Comparison of ENCODE assay signal across 33 cellular contexts in genomic region chr3:164060923-164061322, GRCh38.
"Had no signal": no experiment of that assay in that cellular context is flagged by ENCODE, and none has a peak within 500 bp of the region (broad histone marks: within the 10 kb centered on the region; RNA-seq: fewer than 3 reads in every experiment).

No MANE protein-coding gene starts in this region.

- H3K4me1 ChIP-seq: adrenal gland, ascending aorta, body of pancreas, breast epithelium had no signal

- H3K27ac ChIP-seq: adrenal gland, ascending aorta, body of pancreas, brain microvascular endothelial cell, breast epithelium, cardiac muscle cell had no signal

- H3K9me3 ChIP-seq: adrenal gland, ascending aorta, body of pancreas, breast epithelium had no signal

- H3K4me3 ChIP-seq: adrenal gland, ascending aorta, body of pancreas, breast epithelium, cardiac muscle cell had no signal

- H3K36me3 ChIP-seq: adrenal gland, ascending aorta, brain microvascular endothelial cell, breast epithelium, cardiac muscle cell had no signal

- DNase-seq: activated effector memory CD4-positive, alpha-beta T cell treated with anti-CD3 and anti-CD28 coated beads, Interleukin-2, amount 50 U/mL, for 16 hours; activated effector memory CD4-positive, alpha-beta T cell treated with Interleukin-2 at 50 U/mL for 16 hours; activated gamma-delta T cell; activated gamma-delta T cell treated with Interleukin-2 at 50 U/mL for 16 hours; activated naive CD4-positive, alpha-beta T cell; activated naive CD4-positive, alpha-beta T cell treated with anti-CD3 and anti-CD28 coated beads for 36 hours; activated naive CD4-positive, alpha-beta T cell treated with anti-CD3 and anti-CD28 coated beads, Interleukin-2, amount 10 ng/mL, durations not matched to agents 7 days and 5 days; activated naive CD4-positive, alpha-beta T cell treated with anti-CD3 and anti-CD28 coated beads, Interleukin-2, amount 50 U/mL, for 16 hours; activated naive CD4-positive, alpha-beta T cell treated with Interleukin-2 at 50 U/mL for 16 hours; activated naive CD8-positive, alpha-beta T cell treated with anti-CD3 and anti-CD28 coated beads for 36 hours; activated naive CD8-positive, alpha-beta T cell treated with anti-CD3 and anti-CD28 coated beads, Interleukin-2, amount 10 ng/mL, durations not matched to agents 7 days and 5 days; activated naive CD8-positive, alpha-beta T cell treated with anti-CD3 and anti-CD28 coated beads, Interleukin-2, amount 50 U/mL, for 24 hours; activated T-cell treated with anti-CD3 and anti-CD28 coated beads, Interleukin-2, amount 50 U/mL, for 24 hours; activated T-cell treated with anti-CD3 and anti-CD28 coated beads, Interleukin-2, amount 50 U/mL, for 4 hours; activated T-cell treated with anti-CD3 and anti-CD28 coated beads, Interleukin-2, amount 50 U/mL, for 48 hours; activated T-cell treated with anti-CD3 and anti-CD28 coated beads, Interleukin-2, amount 50 U/mL, for 72 hours; adrenal gland; amniotic stem cell; amygdala; anterior cingulate cortex; aorta; body of pancreas; brain microvascular endothelial cell; caudate nucleus; central memory CD4-positive, alpha-beta T cell; cerebellar nuclear complex had no signal

- H3K27me3 ChIP-seq: adrenal gland, ascending aorta, body of pancreas, brain microvascular endothelial cell, breast epithelium, cardiac muscle cell had no signal

- FAIRE-seq: astrocyte, bronchial epithelial cell had no signal

- ATAC-seq: activated naive CD4-positive, alpha-beta T cell treated with anti-CD3 and anti-CD28 coated beads, Interleukin-2, amount 50 U/mL, for 72 hours; activated naive CD8-positive, alpha-beta T cell treated with anti-CD3 and anti-CD28 coated beads, Interleukin-2, amount 50 U/mL, for 24 hours; activated T-cell treated with anti-CD3 and anti-CD28 coated beads, Interleukin-2, amount 50 U/mL, for 4 hours; activated T-cell treated with anti-CD3 and anti-CD28 coated beads, Interleukin-2, amount 50 U/mL, for 72 hours; activated T-helper 17 cell treated with anti-CD3 and anti-CD28 coated beads, Interleukin-2, amount 50 U/mL, for 72 hours; body of pancreas had no signal
